ENCODE assay signal across 1 cellular context in genomic region chr13:99335603-99336002, GRCh38.
TF ChIP-seq lines count a peak whose summit lies in the region.

No MANE protein-coding gene starts in this region.

TF ChIP-seq in WTC11, 78 proteins besides CTCF, POLR2A, EP300 and RAD21 (continued from another document):
- TF ChIP-seq, protein P1, sequence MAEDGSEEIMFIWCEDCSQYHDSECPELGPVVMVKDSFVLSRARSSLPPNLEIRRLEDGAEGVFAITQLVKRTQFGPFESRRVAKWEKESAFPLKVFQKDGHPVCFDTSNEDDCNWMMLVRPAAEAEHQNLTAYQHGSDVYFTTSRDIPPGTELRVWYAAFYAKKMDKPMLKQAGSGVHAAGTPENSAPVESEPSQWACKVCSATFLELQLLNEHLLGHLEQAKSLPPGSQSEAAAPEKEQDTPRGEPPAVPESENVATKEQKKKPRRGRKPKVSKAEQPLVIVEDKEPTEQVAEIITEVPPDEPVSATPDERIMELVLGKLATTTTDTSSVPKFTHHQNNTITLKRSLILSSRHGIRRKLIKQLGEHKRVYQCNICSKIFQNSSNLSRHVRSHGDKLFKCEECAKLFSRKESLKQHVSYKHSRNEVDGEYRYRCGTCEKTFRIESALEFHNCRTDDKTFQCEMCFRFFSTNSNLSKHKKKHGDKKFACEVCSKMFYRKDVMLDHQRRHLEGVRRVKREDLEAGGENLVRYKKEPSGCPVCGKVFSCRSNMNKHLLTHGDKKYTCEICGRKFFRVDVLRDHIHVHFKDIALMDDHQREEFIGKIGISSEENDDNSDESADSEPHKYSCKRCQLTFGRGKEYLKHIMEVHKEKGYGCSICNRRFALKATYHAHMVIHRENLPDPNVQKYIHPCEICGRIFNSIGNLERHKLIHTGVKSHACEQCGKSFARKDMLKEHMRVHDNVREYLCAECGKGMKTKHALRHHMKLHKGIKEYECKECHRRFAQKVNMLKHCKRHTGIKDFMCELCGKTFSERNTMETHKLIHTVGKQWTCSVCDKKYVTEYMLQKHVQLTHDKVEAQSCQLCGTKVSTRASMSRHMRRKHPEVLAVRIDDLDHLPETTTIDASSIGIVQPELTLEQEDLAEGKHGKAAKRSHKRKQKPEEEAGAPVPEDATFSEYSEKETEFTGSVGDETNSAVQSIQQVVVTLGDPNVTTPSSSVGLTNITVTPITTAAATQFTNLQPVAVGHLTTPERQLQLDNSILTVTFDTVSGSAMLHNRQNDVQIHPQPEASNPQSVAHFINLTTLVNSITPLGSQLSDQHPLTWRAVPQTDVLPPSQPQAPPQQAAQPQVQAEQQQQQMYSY (CRISPR knock-in tag; IDR thresholded peaks at IDR 0.05), result no peak
- TF ChIP-seq, protein P2, sequence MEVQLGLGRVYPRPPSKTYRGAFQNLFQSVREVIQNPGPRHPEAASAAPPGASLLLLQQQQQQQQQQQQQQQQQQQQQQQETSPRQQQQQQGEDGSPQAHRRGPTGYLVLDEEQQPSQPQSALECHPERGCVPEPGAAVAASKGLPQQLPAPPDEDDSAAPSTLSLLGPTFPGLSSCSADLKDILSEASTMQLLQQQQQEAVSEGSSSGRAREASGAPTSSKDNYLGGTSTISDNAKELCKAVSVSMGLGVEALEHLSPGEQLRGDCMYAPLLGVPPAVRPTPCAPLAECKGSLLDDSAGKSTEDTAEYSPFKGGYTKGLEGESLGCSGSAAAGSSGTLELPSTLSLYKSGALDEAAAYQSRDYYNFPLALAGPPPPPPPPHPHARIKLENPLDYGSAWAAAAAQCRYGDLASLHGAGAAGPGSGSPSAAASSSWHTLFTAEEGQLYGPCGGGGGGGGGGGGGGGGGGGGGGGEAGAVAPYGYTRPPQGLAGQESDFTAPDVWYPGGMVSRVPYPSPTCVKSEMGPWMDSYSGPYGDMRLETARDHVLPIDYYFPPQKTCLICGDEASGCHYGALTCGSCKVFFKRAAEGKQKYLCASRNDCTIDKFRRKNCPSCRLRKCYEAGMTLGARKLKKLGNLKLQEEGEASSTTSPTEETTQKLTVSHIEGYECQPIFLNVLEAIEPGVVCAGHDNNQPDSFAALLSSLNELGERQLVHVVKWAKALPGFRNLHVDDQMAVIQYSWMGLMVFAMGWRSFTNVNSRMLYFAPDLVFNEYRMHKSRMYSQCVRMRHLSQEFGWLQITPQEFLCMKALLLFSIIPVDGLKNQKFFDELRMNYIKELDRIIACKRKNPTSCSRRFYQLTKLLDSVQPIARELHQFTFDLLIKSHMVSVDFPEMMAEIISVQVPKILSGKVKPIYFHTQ (CRISPR knock-in tag; IDR thresholded peaks at IDR 0.05), result no peak
- TF ChIP-seq FOXJ3 (CRISPR knock-in tag; IDR thresholded peaks at IDR 0.05; ENCODE audit: borderline replicate concordance) (no peak), FOXK1 (CRISPR knock-in tag; IDR thresholded peaks at IDR 0.05) (no peak), SP1 (CRISPR knock-in tag; conservative IDR thresholded peaks at IDR 0.05) (no peak), ZNF138 (CRISPR knock-in tag; conservative IDR thresholded peaks at IDR 0.05) (no peak)
